In genomic region chr1:20496241-20496661, GRCh38 we compare ENCODE assay signal across 10 cellular contexts. TPM values are rescaled to one million over a fixed set of nuclear protein-coding genes. Genes with fewer than 3 reads are reported as not detected.
DNase-seq lines count a peak whose midpoint lies in the region; ATAC-seq and TF ChIP-seq lines count a peak whose summit lies in the region.
"Had no signal": no experiment of that assay in that cellular context is flagged by ENCODE, and none has a peak within 500 bp of the region (broad histone marks: within the 10 kb centered on the region; RNA-seq: fewer than 3 reads in every experiment).

No MANE protein-coding gene starts in this region.

- H3K9ac ChIP-seq in mesendoderm (ENCODE audit: low read length) = no peak overlapping the region

- H3K36me3 ChIP-seq in mesendoderm (ENCODE audit: control insufficient read depth, insufficient read depth, low read length) (peaks cover 2% of the 10 kb centered on the region), uterus (no peaks in the 10 kb centered on the region)

- no peak overlapping the region for H2BK15ac ChIP-seq in mesendoderm (replicated peaks; ENCODE audit: low read depth)

- DNase-seq in COLO829 (ENCODE audit: low spot score) (peak; percentile 61), HT-29 (ENCODE audit: low spot score) (peak; percentile 65), mesendoderm (peak; percentile 69), uterus (no peak), SK-N-DZ (ENCODE audit: low spot score) (no peak), omental fat pad (ENCODE audit: low spot score) (no peak), G401 (ENCODE audit: low spot score) (no peak)
- no peak for DNase-seq in activated naive CD8-positive, alpha-beta T cell treated with anti-CD3 and anti-CD28 coated beads, Interleukin-2, amount 50 U/mL, for 24 hours
- DNase-seq: left colon, NCI-H1092 had no signal

- no peak overlapping the region for H3K56ac ChIP-seq in mesendoderm (ENCODE audit: low read length)

- no peak overlapping the region for H2BK5ac ChIP-seq in mesendoderm (ENCODE audit: low read length)

- no CpG with 5 or more reads among the region's 8 CpGs for WGBS in mesendoderm (ENCODE audit: extremely low coverage, insufficient coverage, low lambda C conversion rate)

- peak overlapping the region; percentile 71 for H3K27ac Mint-ChIP-seq in activated naive CD8-positive, alpha-beta T cell treated with anti-CD3 and anti-CD28 coated beads, Interleukin-2, amount 50 U/mL, for 24 hours

- no peak overlapping the region for H3K23ac ChIP-seq in mesendoderm (ENCODE audit: low read length)

- no peak overlapping the region for H3K4me3 Mint-ChIP-seq in activated naive CD8-positive, alpha-beta T cell treated with anti-CD3 and anti-CD28 coated beads, Interleukin-2, amount 50 U/mL, for 24 hours

- TF ChIP-seq CTCF in uterus (IDR thresholded peaks at IDR 0.05) (no peak), omental fat pad (IDR thresholded peaks at IDR 0.05) (no peak)

- H3K4me1 ChIP-seq in mesendoderm (ENCODE audit: control insufficient read depth, low read depth, low read length) = no peaks in the 10 kb centered on the region
- H3K4me1 ChIP-seq in uterus = no peaks in the 10 kb centered on the region

- H3K79me1 ChIP-seq in mesendoderm (ENCODE audit: low read length) = no peaks in the 10 kb centered on the region

- H2AK5ac ChIP-seq in mesendoderm (ENCODE audit: low read length) = no peak overlapping the region

- H3K27me3 ChIP-seq in mesendoderm (ENCODE audit: insufficient read depth, low read length, poor library complexity) (no peaks in the 10 kb centered on the region), uterus (no peaks in the 10 kb centered on the region)

- in situ Hi-C loops in G401 (cut with HindIII; ENCODE audit: low sequenced_read_pairs) = no loop called here

- H3K9me3 ChIP-seq in uterus = no peaks in the 10 kb centered on the region

- TF ChIP-seq POLR2A in uterus (IDR thresholded peaks at IDR 0.05) = no peak

- peak; percentile 73 for ATAC-seq in activated naive CD8-positive, alpha-beta T cell treated with anti-CD3 and anti-CD28 coated beads, Interleukin-2, amount 50 U/mL, for 24 hours
- no peak for ATAC-seq in omental fat pad (ENCODE audit: low FRiP score)
- ATAC-seq: left colon had no signal

- no peak overlapping the region for H4K5ac ChIP-seq in mesendoderm (ENCODE audit: low read length)

- intact Hi-C loops in uterus (cut with DNase I; ENCODE audit: low total_unique reads) = loop anchor here (10.0 kb wide), 3 partner anchors 121 to 581 kb away; no protein-coding TSS in a partner anchor

- peaks cover 2% of the 10 kb centered on the region for H3K27me3 Mint-ChIP-seq in activated naive CD8-positive, alpha-beta T cell treated with anti-CD3 and anti-CD28 coated beads, Interleukin-2, amount 50 U/mL, for 24 hours

- H3K4me3 ChIP-seq in mesendoderm (ENCODE audit: low read length) (no peak overlapping the region), uterus (no peak overlapping the region)

- H4K8ac ChIP-seq in mesendoderm (ENCODE audit: low read depth, low read length) = no peak overlapping the region

- H2BK120ac ChIP-seq in mesendoderm (ENCODE audit: low read depth, low read length) = no peak overlapping the region

- H3K18ac ChIP-seq in mesendoderm (ENCODE audit: low read length) = no peak overlapping the region

- no peaks in the 10 kb centered on the region for H3K4me1 Mint-ChIP-seq in activated naive CD8-positive, alpha-beta T cell treated with anti-CD3 and anti-CD28 coated beads, Interleukin-2, amount 50 U/mL, for 24 hours

- H3K4ac ChIP-seq in mesendoderm (ENCODE audit: low read depth, low read length) = no peak overlapping the region

- peaks cover 12% of the 10 kb centered on the region for H3K36me3 Mint-ChIP-seq in activated naive CD8-positive, alpha-beta T cell treated with anti-CD3 and anti-CD28 coated beads, Interleukin-2, amount 50 U/mL, for 24 hours (ENCODE audit: low read depth)

- H3K9me3 Mint-ChIP-seq in activated naive CD8-positive, alpha-beta T cell treated with anti-CD3 and anti-CD28 coated beads, Interleukin-2, amount 50 U/mL, for 24 hours = no peaks in the 10 kb centered on the region

- H3K4me2 ChIP-seq in mesendoderm (ENCODE audit: low read length) = no peak overlapping the region

- H3K27ac ChIP-seq in mesendoderm (ENCODE audit: low read depth, low read length) (no peak overlapping the region), uterus (no peak overlapping the region)

- no peaks in the 10 kb centered on the region for H3K79me2 ChIP-seq in mesendoderm (ENCODE audit: control insufficient read depth, insufficient read depth, low read length)

RNA-seq across cellular contexts. Expression of gene CAMK2N1, which starts 10.2 kb away (rescaled TPM):
- total RNA-seq in HT-29 (2014; rRNA removed; shearing (Covaris generic)) = 13.9 and 17.0 TPM in 2 replicates
- 2.4 TPM for polyA plus RNA-seq in mesendoderm (2013, experiment 1 of 2)
- 2.6 TPM for polyA plus RNA-seq in mesendoderm (2013, experiment 2 of 2)
- 10 to 100 TPM; 12.6 to 37.3 (median 19.4) TPM for total RNA-seq in uterus
- 4.9 and 5.3 TPM in 2 replicates for polyA plus RNA-seq in SK-N-DZ (2014; cell fraction: cytosol; rRNA removed)
- polyA plus RNA-seq in SK-N-DZ (2014; cell fraction: nucleus; rRNA removed) = 1.3 and 3.1 TPM in 2 replicates
- 1 to 10 TPM; 4.4 to 6.5 (median 5.4) TPM for total RNA-seq in omental fat pad
- not detected in 2 replicates for total RNA-seq in G401 (2014; rRNA removed; shearing (Covaris generic))

RNA-seq across cellular contexts. Expression of gene MUL1, which starts 11.7 kb away (rescaled TPM):
- 17.3 and 19.1 TPM in 2 replicates for total RNA-seq in HT-29 (2014; rRNA removed; shearing (Covaris generic))
- polyA plus RNA-seq in mesendoderm (2013, experiment 1 of 2) = 10.8 TPM
- polyA plus RNA-seq in mesendoderm (2013, experiment 2 of 2) = 10.5 TPM
- total RNA-seq in uterus (10 to 100 TPM; 14.1 to 35.9 (median 29.3) TPM), omental fat pad (10 to 100 TPM; 22.1 to 36.4 (median 27.1) TPM)
- polyA plus RNA-seq in SK-N-DZ (2014; cell fraction: cytosol; rRNA removed) = 23.8 and 27.3 TPM in 2 replicates
- polyA plus RNA-seq in SK-N-DZ (2014; cell fraction: nucleus; rRNA removed) = 10.6 and 13.3 TPM in 2 replicates
- 13.3 and 22.3 TPM in 2 replicates for total RNA-seq in G401 (2014; rRNA removed; shearing (Covaris generic))

RNA-seq across cellular contexts. Expression of gene FAM43B, which starts 56.1 kb away (rescaled TPM):
- total RNA-seq in HT-29 (2014; rRNA removed; shearing (Covaris generic)) = not detected in 2 replicates
- polyA plus RNA-seq in mesendoderm (2013, experiment 1 of 2) = 0.80 TPM
- polyA plus RNA-seq in mesendoderm (2013, experiment 2 of 2) = 0.73 TPM
- total RNA-seq in uterus = 1 to 10 TPM in 3 of 4 donors, not detected in 1; 1.5 to 2.3 (median 2.2) TPM
- 1.2 and 1.8 TPM in 2 replicates for polyA plus RNA-seq in SK-N-DZ (2014; cell fraction: cytosol; rRNA removed)
- polyA plus RNA-seq in SK-N-DZ (2014; cell fraction: nucleus; rRNA removed) = 0.36 and 0.86 TPM in 2 replicates
- 1 to 10 TPM in 1 of 4 donors, under 1 TPM in 3; 0.31 to 2.2 (median 0.70) TPM for total RNA-seq in omental fat pad
- total RNA-seq in G401 (2014; rRNA removed; shearing (Covaris generic)) = 0.31 and 1.4 TPM in 2 replicates

Comparison
In these comparisons a context has a peak if more than half of its experiments do, and no peak if none do; other contexts are left out.
1. DNase-seq: peak in COLO829 (single experiment), HT-29 (single experiment) and mesendoderm (single experiment); none in activated naive CD8-positive, alpha-beta T cell treated with anti-CD3 and anti-CD28 coated beads, Interleukin-2, amount 50 U/mL, for 24 hours (single experiment), uterus (0 of 2), SK-N-DZ (single experiment), omental fat pad (single experiment) and G401 (single experiment).